In genomic region chr9:42421630-42422029, GRCh38 we compare ENCODE assay signal across 6 cellular contexts.
DNase-seq lines count a peak whose midpoint lies in the region; ATAC-seq, FAIRE-seq and TF ChIP-seq lines count a peak whose summit lies in the region.
"Not testable (repeated sequence)": the region's sequence is repeated elsewhere in the genome, so short reads cannot be mapped to it uniquely, and the experiment has no call there.

No MANE protein-coding gene starts in this region.

- not testable (repeated sequence) for TF ChIP-seq RAD21 in A549 (conservative IDR thresholded peaks at IDR 0.05 in 1 of 2, IDR thresholded peaks at IDR 0.05 in 1 of 2)

- H3K9me3 ChIP-seq in A549; mammary epithelial cell (replicated peaks; ENCODE audit: insufficient read depth, low read length); esophagus squamous epithelium: not testable (repeated sequence)

- H3K27ac ChIP-seq in A549, result not testable (repeated sequence)
- H3K27ac ChIP-seq in RWPE1 (peak overlapping the region; percentile 60), mammary epithelial cell (ENCODE audit: insufficient read depth, low read depth, low read length) (peak overlapping the region; percentile 83), esophagus squamous epithelium (peak overlapping the region in 3 of 4 donors; percentile 25 to 35 (median 34))

- DNase-seq in A549 (ENCODE audit: low read depth in 1 of 2, low spot score in 1 of 2); RWPE1 (ENCODE audit: low spot score); esophagus squamous epithelium (lab: John Stamatoyannopoulos, UW); left colon: not testable (repeated sequence)
- DNase-seq in mammary epithelial cell, result peak; percentile 87
- DNase-seq in epithelial cell of esophagus (ENCODE audit: low read depth), result peak; percentile 76

- FAIRE-seq in A549 (lab: Jason Lieb, UNC), result not testable (repeated sequence)

- H3K79me2 ChIP-seq in mammary epithelial cell (ENCODE audit: insufficient read depth, low read length), result not testable (repeated sequence)

- not testable (repeated sequence) for H4K20me1 ChIP-seq in mammary epithelial cell (ENCODE audit: insufficient read depth, low read length)

- not testable (repeated sequence) for TF ChIP-seq CTCF in A549 (IDR thresholded peaks at IDR 0.05); RWPE1 (conservative IDR thresholded peaks at IDR 0.05; ENCODE audit: low read depth); mammary epithelial cell (conservative IDR thresholded peaks at IDR 0.05 in 1 of 2, IDR thresholded peaks at IDR 0.05 in 1 of 2; ENCODE audit: extremely low read depth in 1 of 2, insufficient read depth in 1 of 2, low read depth in 1 of 2, low read length in 2 of 2); epithelial cell of esophagus (IDR thresholded peaks at IDR 0.05; ENCODE audit: insufficient read depth, low read depth, low read length, missing control alignments); esophagus squamous epithelium (IDR thresholded peaks at IDR 0.05)

- not testable (repeated sequence) for TF ChIP-seq POLR2A in A549 (IDR thresholded peaks at IDR 0.05; ENCODE audit: low read length); esophagus squamous epithelium (IDR thresholded peaks at IDR 0.05)

- not testable (repeated sequence) for TF ChIP-seq EP300 in A549 (IDR thresholded peaks at IDR 0.05)

- not testable (repeated sequence) for H3K4me3 ChIP-seq in A549; mammary epithelial cell (replicated peaks in 1 of 3; ENCODE audit: insufficient read depth in 1 of 3, low read depth in 2 of 3, low read length in 3 of 3); epithelial cell of esophagus (ENCODE audit: low read length); esophagus squamous epithelium

- POLR2A ChIA-PET in A549 (lab: Yijun Ruan, JAX); RWPE1 (lab: Yijun Ruan, JAX; ENCODE audit: low non-redundant PET): not testable (repeated sequence)

- intact Hi-C loops in mammary epithelial cell (cut with micrococcal nuclease); esophagus squamous epithelium (cut with DNase I); left colon (cut with DNase I, micrococcal nuclease): not testable (repeated sequence)

- not testable (repeated sequence) for BruUV-seq in mammary epithelial cell (replicated peaks; lab: Mats Ljungman, UMichigan)

- H3K4me1 ChIP-seq in A549, result not testable (repeated sequence)
- peaks cover 15% of the 10 kb centered on the region for H3K4me1 ChIP-seq in mammary epithelial cell (ENCODE audit: insufficient read depth, low read length)
- H3K4me1 ChIP-seq in esophagus squamous epithelium, result peaks cover 0 to 18% (median 0%) of the 10 kb centered on the region in 3 donors

- in situ Hi-C loops in mammary epithelial cell (cut with MboI; ENCODE audit: low sequenced_read_pairs in 2 of 2), result not testable (repeated sequence)

- not testable (repeated sequence) for H3K27me3 ChIP-seq in mammary epithelial cell (ENCODE audit: insufficient read depth, low read length); esophagus squamous epithelium

- not testable (repeated sequence) for H3K4me2 ChIP-seq in A549
- H3K4me2 ChIP-seq in mammary epithelial cell (ENCODE audit: insufficient read depth, low read depth, low read length), result peak overlapping the region; percentile 4

- H3K36me3 ChIP-seq in mammary epithelial cell (ENCODE audit: insufficient read depth, low read length); esophagus squamous epithelium: not testable (repeated sequence)

- peak overlapping the region; percentile 75 for H2AFZ ChIP-seq in mammary epithelial cell (ENCODE audit: low read depth, low read length)

- dilution Hi-C loops in mammary epithelial cell (cut with HindIII; ENCODE audit: low sequenced_read_pairs), result not testable (repeated sequence)

- CTCF ChIA-PET in A549 (lab: Yijun Ruan, JAX); RWPE1 (lab: Yijun Ruan, JAX); mammary epithelial cell (lab: Charles Lee; ENCODE audit: low non-redundant PET): not testable (repeated sequence)

- not testable (repeated sequence) for H3K9ac ChIP-seq in mammary epithelial cell (ENCODE audit: insufficient read depth, low read length)

- 95% methylated on average over 8 of the region's 8 CpGs for WGBS in A549 (ENCODE audit: missing lambda C conversion rate)
- 0% methylated on average over 5 of the region's 8 CpGs for WGBS in mammary epithelial cell (ENCODE audit: low coverage, missing lambda C conversion rate)
- WGBS in esophagus squamous epithelium, 2 donors, result 41 to 54% methylated on average over 5 of the region's 8 CpGs

- not testable (repeated sequence) for ATAC-seq in A549
- peak; percentile 41 for ATAC-seq in left colon

TF ChIP-seq in A549, 52 proteins besides CTCF, POLR2A, EP300 and RAD21:
- not testable (repeated sequence) for TF ChIP-seq FOSL2 (IDR thresholded peaks at IDR 0.05)
- peak; percentile 29; the same call in 1 of the 2 replicates for TF ChIP-seq FOSL2 (CRISPR knock-in tag; IDR thresholded peaks at IDR 0.05)
